Comparison of ENCODE assay signal across 25 cellular contexts in the genomic region with DNA sequence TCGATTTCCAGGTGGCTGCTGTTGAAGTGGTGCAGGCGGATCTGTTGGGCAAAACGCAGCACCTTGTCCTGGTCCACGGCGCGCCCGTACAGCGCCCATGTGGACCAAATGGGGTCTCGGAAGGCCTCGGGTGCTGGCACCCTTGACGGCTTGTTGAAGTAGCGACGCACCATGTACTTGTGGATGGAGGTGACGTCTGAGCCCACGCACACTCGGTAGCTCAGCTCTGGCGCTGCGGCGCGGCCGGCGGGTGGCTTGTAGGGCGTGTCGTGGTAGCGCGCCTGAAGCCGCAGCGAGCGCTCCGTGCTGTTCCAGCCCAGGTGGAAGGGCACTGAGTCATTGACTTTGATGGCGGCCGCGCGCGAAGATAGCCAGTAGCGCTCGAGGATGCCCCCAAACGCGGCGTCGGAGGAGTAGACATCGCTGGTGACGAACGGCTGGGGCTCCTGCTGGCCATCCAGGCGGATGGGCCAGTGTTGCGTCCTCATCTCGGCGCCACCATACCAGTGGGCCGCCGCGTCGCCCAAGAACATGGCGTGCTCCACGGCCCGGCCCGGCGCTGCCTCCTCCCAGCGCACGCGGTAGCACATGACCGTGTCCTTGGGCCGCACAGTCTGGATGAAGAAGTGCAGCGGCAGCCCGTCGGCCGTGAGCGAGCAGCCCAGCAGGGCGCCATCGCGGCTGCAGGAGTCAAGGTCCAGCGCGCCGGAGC. TPM values are rescaled to one million over a fixed set of nuclear protein-coding genes. Genes with fewer than 3 reads are reported as not detected.
"Had no signal": no experiment of that assay in that cellular context is flagged by ENCODE, and none has a peak within 500 bp of the region (broad histone marks: within the 10 kb centered on the region; RNA-seq: fewer than 3 reads in every experiment).

No MANE protein-coding gene starts in this region.

- H3K4me3 ChIP-seq: ascending aorta, thoracic aorta had no signal

- H3K36me3 ChIP-seq: vagina had no signal

- H3K9me3 ChIP-seq: ascending aorta, esophagus muscularis mucosa, left ventricle myocardium inferior, thoracic aorta, vagina had no signal

- H3K27me3 ChIP-seq: ascending aorta, vagina had no signal

- H3K4me3 Mint-ChIP-seq: activated naive CD4-positive, alpha-beta T cell treated with anti-CD3 and anti-CD28 coated beads, Interleukin-2, amount 10 ng/mL, durations not matched to agents 7 days and 5 days; activated naive CD8-positive, alpha-beta T cell treated with anti-CD3 and anti-CD28 coated beads, Interleukin-2, amount 10 ng/mL, durations not matched to agents 7 days and 5 days; activated T-helper 1 cell treated with anti-CD3 and anti-CD28 coated beads, Interleukin-12 subunit alpha, Interleukin-12 subunit beta, Interleukin-2, Interleukin-4 antibody, amounts not matched to agents 30 ng/mL and 10 ng/mL and 1 ng/mL, durations not matched to agents 14 hours and 24 hours and 36 hours; brain; endodermal cell; T-helper 2 cell treated with Interferon-gamma antibody and Interleukin-4, amounts not matched to agents 5 μg/mL and 100 μg/mL, for 36 hours; type B pancreatic cell had no signal

- H3K27me3 Mint-ChIP-seq: activated naive CD8-positive, alpha-beta T cell treated with anti-CD3 and anti-CD28 coated beads, Interleukin-2, amount 10 ng/mL, durations not matched to agents 7 days and 5 days; naive thymus-derived CD4-positive, alpha-beta T cell; type B pancreatic cell had no signal

- ATAC-seq: naive thymus-derived CD4-positive, alpha-beta T cell; stimulated activated naive CD8-positive, alpha-beta T cell treated with anti-CD3 and anti-CD28 coated beads, Interleukin-15, Interleukin-2, amounts not matched to agents 100 U/mL and 50 U/mL, for 24 hours had no signal

- DNase-seq: activated CD4-positive, alpha-beta T cell treated with anti-CD3 and anti-CD28 coated beads for 4 hours; activated CD4-positive, alpha-beta T cell treated with anti-CD3 and anti-CD28 coated beads, Interleukin-2, amount 50 U/mL, for 48 hours; activated CD8-positive, alpha-beta memory T cell treated with anti-CD3 and anti-CD28 coated beads for 24 hours; activated gamma-delta T cell; activated naive CD4-positive, alpha-beta T cell treated with anti-CD3 and anti-CD28 coated beads, Interleukin-2, amount 10 ng/mL, durations not matched to agents 7 days and 5 days; activated naive CD8-positive, alpha-beta T cell treated with anti-CD3 and anti-CD28 coated beads, Interleukin-2, amount 10 ng/mL, durations not matched to agents 7 days and 5 days; foreskin melanocyte; left ventricle myocardium inferior; midbrain; naive thymus-derived CD4-positive, alpha-beta T cell; nucleus accumbens; stimulated activated CD4-positive, alpha-beta T cell treated with anti-CD3 and anti-CD28 coated beads, Interleukin-12 subunit alpha, Interleukin-12 subunit beta, amount 100 ng/mL, for 4 hours; stimulated activated CD4-positive, alpha-beta T cell treated with anti-CD3 and anti-CD28 coated beads, Interleukin-4, amount 100 ng/mL, for 1 hour; stimulated activated naive CD8-positive, alpha-beta T cell treated with anti-CD3 and anti-CD28 coated beads, Interleukin-15, Interleukin-2, amounts not matched to agents 100 U/mL and 50 U/mL, for 24 hours; T-helper 1 cell had no signal

- H3K27ac Mint-ChIP-seq: activated naive CD4-positive, alpha-beta T cell treated with anti-CD3 and anti-CD28 coated beads, Interleukin-2, amount 10 ng/mL, durations not matched to agents 7 days and 5 days; activated naive CD8-positive, alpha-beta T cell treated with anti-CD3 and anti-CD28 coated beads, Interleukin-2, amount 10 ng/mL, durations not matched to agents 7 days and 5 days; activated T-helper 1 cell treated with anti-CD3 and anti-CD28 coated beads, Interleukin-12 subunit alpha, Interleukin-12 subunit beta, Interleukin-2, Interleukin-4 antibody, amounts not matched to agents 30 ng/mL and 10 ng/mL and 1 ng/mL, durations not matched to agents 14 hours and 24 hours and 36 hours; dendritic cell treated with granulocyte-macrophage colony-stimulating factor and Interleukin-4, amounts not matched to agents 40 ng/mL and 50 ng/mL, for 4 days; naive thymus-derived CD4-positive, alpha-beta T cell; T-helper 2 cell treated with Interferon-gamma antibody and Interleukin-4, amounts not matched to agents 5 μg/mL and 100 μg/mL, for 36 hours had no signal

- H3K27ac ChIP-seq: ascending aorta, esophagus muscularis mucosa, left ventricle myocardium inferior, thoracic aorta, vagina had no signal

RNA-seq across cellular contexts. Expression of a gene that starts 42.7 kb away (rescaled TPM):
- total RNA-seq: ascending aorta had no signal
